In genomic region chr18:3216987-3217386, GRCh38 we compare ENCODE assay signal across 33 cellular contexts. TPM values are rescaled to one million over a fixed set of nuclear protein-coding genes. Genes with fewer than 3 reads are reported as not detected.
DNase-seq lines count a peak whose midpoint lies in the region; ATAC-seq, FAIRE-seq and TF ChIP-seq lines count a peak whose summit lies in the region.
"Had no signal": no experiment of that assay in that cellular context is flagged by ENCODE, and none has a peak within 500 bp of the region (broad histone marks: within the 10 kb centered on the region; RNA-seq: fewer than 3 reads in every experiment).

No MANE protein-coding gene starts in this region.

- POLR2A ChIA-PET in K562 (lab: Yijun Ruan, JAX): interaction anchor here (0.8 to 1.2 kb wide), 3 partner anchors 9 to 34 kb away, joined by 3 read pairs; no protein-coding TSS in a partner anchor

- CTCF ChIA-PET in Calu3 (lab: Charles Lee): no interaction called here
- CTCF ChIA-PET in K562 (lab: Yijun Ruan, JAX; ENCODE audit: low intra/inter-chr PET ratio): no interaction called here

- no peaks in the 10 kb centered on the region for H3K9me1 ChIP-seq in K562 (ENCODE audit: control insufficient read depth, insufficient read depth, low read length)

- H3K27me3 ChIP-seq in K562 (ENCODE audit: control insufficient read depth in 2 of 2, insufficient read depth in 2 of 2, low read length in 2 of 2) (no peaks in the 10 kb centered on the region), liver (ENCODE audit: control insufficient read depth in 4 of 4, insufficient read depth in 4 of 4, low read length in 3 of 4) (no peaks in the 10 kb centered on the region), skeletal muscle tissue (ENCODE audit: control insufficient read depth in 3 of 3, insufficient read depth in 3 of 3, low read length in 3 of 3) (no peaks in the 10 kb centered on the region)
- H3K27me3 ChIP-seq: dorsolateral prefrontal cortex, MG63, neutrophil, thyroid gland had no signal

- peaks cover 35% of the 10 kb centered on the region for H3K4me1 Mint-ChIP-seq in Calu3 (ENCODE audit: low read depth, unreplicated experiment)
- H3K4me1 Mint-ChIP-seq: naive B cell had no signal

- H3K9me3 ChIP-seq in K562 (replicated peaks; ENCODE audit: control insufficient read depth, insufficient read depth, low read depth, low read length) (no peaks in the 10 kb centered on the region), liver (ENCODE audit: control insufficient read depth in 4 of 4, low read length in 3 of 4) (no peaks in the 10 kb centered on the region), skeletal muscle tissue (ENCODE audit: control insufficient read depth in 3 of 3, low read length in 3 of 3) (no peaks in the 10 kb centered on the region)
- H3K9me3 ChIP-seq: MG63, neutrophil, prostate gland, thyroid gland had no signal

- BruUV-seq in Calu3 (replicated peaks; lab: Mats Ljungman, UMichigan) (no TSS peak), K562 (replicated peaks; lab: Mats Ljungman, UMichigan) (no TSS peak)

- H3K27me3 Mint-ChIP-seq in Calu3 (ENCODE audit: unreplicated experiment): no peaks in the 10 kb centered on the region
- H3K27me3 Mint-ChIP-seq: activated CD4-positive, alpha-beta T cell treated with anti-CD3 and anti-CD28 coated beads, Interleukin-2, amount 10 ng/mL, durations not matched to agents 7 days and 5 days; activated CD8-positive, alpha-beta memory T cell treated with anti-CD3 and anti-CD28 coated beads, Interleukin-2, amount 10 ng/mL, durations not matched to agents 7 days and 5 days; naive B cell had no signal

- H3K36me3 ChIP-seq in K562 (ENCODE audit: control insufficient read depth, insufficient read depth, low read length) (no peaks in the 10 kb centered on the region; the same call in 2 of the 3 replicates), liver (ENCODE audit: control insufficient read depth in 4 of 4, insufficient read depth in 3 of 4, low read depth in 1 of 4, low read length in 3 of 4) (peaks cover 0 to 3% (median 1%) of the 10 kb centered on the region in 4 donors), skeletal muscle tissue (ENCODE audit: control insufficient read depth in 3 of 3, insufficient read depth in 3 of 3, low read length in 3 of 3) (peaks cover 20 to 31% (median 29%) of the 10 kb centered on the region in 3 donors)
- H3K36me3 ChIP-seq: MG63, prostate gland, thyroid gland had no signal

- peaks cover 12% of the 10 kb centered on the region for H3K36me3 Mint-ChIP-seq in Calu3 (ENCODE audit: insufficient read depth, unreplicated experiment)
- H3K36me3 Mint-ChIP-seq: activated CD8-positive, alpha-beta memory T cell treated with anti-CD3 and anti-CD28 coated beads, Interleukin-2, amount 10 ng/mL, durations not matched to agents 7 days and 5 days; WTC11 had no signal

- H3K4me2 ChIP-seq in K562 (ENCODE audit: insufficient read depth, low read length): no peak overlapping the region

- WGBS in K562 (ENCODE audit: insufficient coverage, low coverage, missing lambda C conversion rate): 51% methylated on average over 5 of the region's 5 CpGs
- WGBS in liver: 76% methylated on average over 5 of the region's 5 CpGs

- H3K4me1 ChIP-seq in K562 (replicated peaks in 1 of 2; ENCODE audit: control insufficient read depth in 2 of 2, insufficient read depth in 2 of 2, low read length in 2 of 2) (peaks cover 12 to 31% of the 10 kb centered on the region in 2 experiments), liver (ENCODE audit: control insufficient read depth in 4 of 4, insufficient read depth in 4 of 4, low read length in 3 of 4) (peaks cover 0 to 11% (median 4%) of the 10 kb centered on the region in 4 donors), skeletal muscle tissue (ENCODE audit: control insufficient read depth in 3 of 3, insufficient read depth in 3 of 3, low read length in 3 of 3) (peaks cover 44 to 55% (median 53%) of the 10 kb centered on the region in 3 donors)
- H3K4me1 ChIP-seq: prostate gland had no signal

- no peak for TF ChIP-seq EP300 in K562 (IDR thresholded peaks at IDR 0.05; ENCODE audit: low read length)

- H2AFZ ChIP-seq in K562 (ENCODE audit: low read depth, low read length): peak overlapping the region; percentile 59

- TF ChIP-seq RAD21 in K562 (CRISPR knock-in tag; conservative IDR thresholded peaks at IDR 0.05 in 1 of 2, IDR thresholded peaks at IDR 0.05 in 1 of 2): no peak
- peak in 1 of 2 donors; percentile 5 for TF ChIP-seq RAD21 in liver (IDR thresholded peaks at IDR 0.05)

- no peak for TF ChIP-seq POLR2A in K562 (conservative IDR thresholded peaks at IDR 0.05)

- in situ Hi-C loops in K562 (cut with MboI): no loop called here

- TF ChIP-seq CTCF in Calu3 (IDR thresholded peaks at IDR 0.05; ENCODE audit: unreplicated experiment): no peak
- no peak for TF ChIP-seq CTCF in K562 (IDR thresholded peaks at IDR 0.05 in 2 of 3, conservative IDR thresholded peaks at IDR 0.05 in 1 of 3; ENCODE audit: insufficient read depth in 2 of 3, low read depth in 1 of 3, low read length in 3 of 3)
- TF ChIP-seq CTCF in liver (IDR thresholded peaks at IDR 0.05; ENCODE audit: low read depth, low read length, missing input control): no peak

- H4K20me1 ChIP-seq in K562 (replicated peaks; ENCODE audit: control insufficient read depth, insufficient read depth, low read length): no peaks in the 10 kb centered on the region

- H3K27ac Mint-ChIP-seq in Calu3 (ENCODE audit: unreplicated experiment): peak overlapping the region; percentile 97
- H3K27ac Mint-ChIP-seq: activated CD4-positive, alpha-beta T cell treated with anti-CD3 and anti-CD28 coated beads, Interleukin-2, amount 10 ng/mL, durations not matched to agents 7 days and 5 days; activated CD8-positive, alpha-beta memory T cell treated with anti-CD3 and anti-CD28 coated beads, Interleukin-2, amount 10 ng/mL, durations not matched to agents 7 days and 5 days; activated T-cell treated with anti-CD3 and anti-CD28 coated beads, Interleukin-2, amount 50 U/mL, for 72 hours; WTC11 had no signal

- intact Hi-C loops in Calu3 (cut with micrococcal nuclease; ENCODE audit: unreplicated experiment): no loop called here
- intact Hi-C loops in K562 (cut with micrococcal nuclease): no loop called here

- H3K27ac ChIP-seq in K562 (ENCODE audit: extremely low read depth, low read depth, low read length) (no peak overlapping the region), liver (ENCODE audit: low read depth in 1 of 2, low read length in 2 of 2) (peak overlapping the region in 1 of 2 donors; percentile 4), skeletal muscle tissue (ENCODE audit: low read depth, low read length) (peak overlapping the region; percentile 98)
- H3K27ac ChIP-seq: neutrophil, prostate gland, skin epidermis, thyroid gland had no signal

- ATAC-seq in K562: no peak
- ATAC-seq in HG03457 (IDR thresholded peaks at IDR 0.05; ENCODE audit: unreplicated experiment): no peak
- ATAC-seq: activated CD8-positive, alpha-beta memory T cell treated with anti-CD3 and anti-CD28 coated beads, Interleukin-2, amount 10 ng/mL, durations not matched to agents 7 days and 5 days; activated T-cell treated with anti-CD3 and anti-CD28 coated beads, Interleukin-2, amount 50 U/mL, for 72 hours; GM12878; stimulated activated naive CD8-positive, alpha-beta T cell treated with anti-CD3 and anti-CD28 coated beads, Interleukin-15, Interleukin-2, amounts not matched to agents 100 U/mL and 50 U/mL, for 24 hours; WTC11 had no signal

- H3K79me2 ChIP-seq in K562 (ENCODE audit: control insufficient read depth, insufficient read depth, low read length): no peaks in the 10 kb centered on the region

- peaks cover 4% of the 10 kb centered on the region for H3K9me3 Mint-ChIP-seq in Calu3 (ENCODE audit: low read depth, unreplicated experiment)
- H3K9me3 Mint-ChIP-seq: activated CD4-positive, alpha-beta T cell treated with anti-CD3 and anti-CD28 coated beads, Interleukin-2, amount 10 ng/mL, durations not matched to agents 7 days and 5 days; activated T-cell treated with anti-CD3 and anti-CD28 coated beads, Interleukin-2, amount 50 U/mL, for 72 hours; immature natural killer cell had no signal

- no peak for FAIRE-seq in K562 (lab: Jason Lieb, UNC)
- FAIRE-seq: frontal cortex, GM12878, H54 had no signal

- no peak for DNase-seq in Calu3
- no peak for DNase-seq in K562 (ENCODE audit: extremely low read depth in 1 of 4, low spot score in 3 of 4)
- DNase-seq in NCI-H1092 treated with DMSO at 0.1 percent for 48 hours (lab: John Stamatoyannopoulos, UW): no peak
- no peak for DNase-seq in superior temporal gyrus (ENCODE audit: extremely low spot score)
- DNase-seq: activated CD4-positive, alpha-beta T cell treated with anti-CD3 and anti-CD28 coated beads, Interleukin-2, amount 10 ng/mL, durations not matched to agents 7 days and 5 days; activated CD8-positive, alpha-beta memory T cell treated with anti-CD3 and anti-CD28 coated beads, Interleukin-2, amount 10 ng/mL, durations not matched to agents 7 days and 5 days; activated naive CD4-positive, alpha-beta T cell; activated T-cell treated with anti-CD3 and anti-CD28 coated beads, Interleukin-2, amount 50 U/mL, for 72 hours; cerebellar nuclear complex; dorsolateral prefrontal cortex; EL; hypothalamus; immature natural killer cell; KG1; MG63; naive B cell; NCI-H1930; NCI-H2171 treated with DMSO at 0.1 percent for 48 hours; NCI-H510A treated with DMSO at 0.1 percent for 48 hours; stimulated activated naive CD8-positive, alpha-beta T cell treated with anti-CD3 and anti-CD28 coated beads, Interleukin-15, Interleukin-2, amounts not matched to agents 100 U/mL and 50 U/mL, for 24 hours; T-helper 1 cell; thyroid gland had no signal

- H3K9ac ChIP-seq in K562 (ENCODE audit: insufficient read depth in 1 of 2, low read depth in 2 of 2, low read length in 2 of 2) (no peak overlapping the region), liver (ENCODE audit: low read depth in 1 of 2, low read length in 2 of 2) (no peak overlapping the region), skeletal muscle tissue (ENCODE audit: low read depth in 1 of 3, low read length in 3 of 3) (peak overlapping the region in 2 of 3 donors; percentile 26 to 95)

- H3K4me3 Mint-ChIP-seq in Calu3 (ENCODE audit: low read depth, unreplicated experiment): peak overlapping the region; percentile 4
- H3K4me3 Mint-ChIP-seq: activated CD4-positive, alpha-beta T cell treated with anti-CD3 and anti-CD28 coated beads, Interleukin-2, amount 10 ng/mL, durations not matched to agents 7 days and 5 days; activated CD8-positive, alpha-beta memory T cell treated with anti-CD3 and anti-CD28 coated beads, Interleukin-2, amount 10 ng/mL, durations not matched to agents 7 days and 5 days; activated T-cell treated with anti-CD3 and anti-CD28 coated beads, Interleukin-2, amount 50 U/mL, for 72 hours; immature natural killer cell; naive B cell; WTC11 had no signal

- no peak overlapping the region for H3K4me3 ChIP-seq in K562
- H3K4me3 ChIP-seq in liver (ENCODE audit: low read depth in 1 of 3, low read length in 3 of 3): peak overlapping the region in 1 of 3 donors; percentile 28
- peak overlapping the region; percentile 71 to 93 (median 77) for H3K4me3 ChIP-seq in skeletal muscle tissue (ENCODE audit: low read length in 3 of 3)
- H3K4me3 ChIP-seq: dorsolateral prefrontal cortex, GM12878, MG63, prostate gland, skin epidermis, thyroid gland had no signal

RNA-seq across cellular contexts. Expression of gene MYOM1, which starts 2.8 kb away (rescaled TPM):
- total RNA-seq in Calu3 (2022) (16.5 and 20.4 TPM in 2 replicates), K562 (2014; rRNA removed) (0.41 and 0.59 TPM in 2 replicates), K562 (2014; rRNA removed; fragmentation: Illumina TruSeq; extraction: Trizol) (0.22 and 0.29 TPM in 2 replicates), K562 (2015; rRNA removed; fragmentation: Illumina TruSeq; extraction: Trizol) (0.47 and 0.64 TPM in 2 replicates), K562 (2021) (0.29 and 0.35 TPM in 2 replicates), liver (10 to 100 TPM; 10.1 to 48.4 TPM), skeletal muscle tissue (661 TPM)
- total RNA-seq in K562 (2011; cell fraction: chromatin; rRNA removed; ENCODE audit: low replicate concordance): 0.44 and 1.2 TPM in 2 replicates
- 0.17 and 0.26 TPM in 2 replicates for total RNA-seq in K562 (2011; cell fraction: nucleolus; rRNA removed)
- 0.15 and 0.29 TPM in 2 replicates for total RNA-seq in K562 (2011; cell fraction: nucleoplasm; rRNA removed)
- polyA plus RNA-seq in K562 (2011; rRNA removed) (0.06 and 0.16 TPM in 2 replicates), K562 (2014; fragmentation: Illumina TruSeq; extraction: Trizol) (0.25 and 0.71 TPM in 2 replicates), K562 (2014; fragmentation: Nextera tagmentation; extraction: Ambion mirVana) (under 1 TPM; 0.01 to 0.03 TPM), K562 (2014; rRNA removed) (0.32 and 0.62 TPM in 2 replicates), liver (10 to 100 TPM; 21.1 to 21.6 TPM)
- 0.06 and 0.15 TPM in 2 replicates for polyA plus RNA-seq in K562 (2011; cell fraction: cytosol; rRNA removed)
- polyA plus RNA-seq in K562 (2011; cell fraction: nucleus; rRNA removed): 0.26 and 0.32 TPM in 2 replicates
- polyA plus RNA-seq in K562 (2012): 0.44 and 1.8 TPM in 2 replicates
- 0.25 and 0.30 TPM in 2 replicates for polyA minus RNA-seq in K562 (2011; rRNA and poly(A)+ RNA removed)
- 0.18 and 0.19 TPM in 2 replicates for polyA minus RNA-seq in K562 (2011; cell fraction: cytosol; rRNA and poly(A)+ RNA removed)
- polyA minus RNA-seq in K562 (2011; cell fraction: nucleus; rRNA and poly(A)+ RNA removed): 0.13 and 0.33 TPM in 2 replicates
- total RNA-seq: RPMI7951 had no signal

RNA-seq across cellular contexts. Expression of gene MYL12A, which starts 30.6 kb away (rescaled TPM):
- 428 and 464 TPM in 2 replicates for total RNA-seq in Calu3 (2022)
- 123 and 212 TPM in 2 replicates for total RNA-seq in K562 (2011; cell fraction: chromatin; rRNA removed; ENCODE audit: low replicate concordance)
- total RNA-seq in K562 (2011; cell fraction: nucleolus; rRNA removed): 138 and 168 TPM in 2 replicates
- total RNA-seq in K562 (2011; cell fraction: nucleoplasm; rRNA removed): 206 and 258 TPM in 2 replicates
- total RNA-seq in K562 (2014; rRNA removed): 426 and 468 TPM in 2 replicates
- 562 and 622 TPM in 2 replicates for total RNA-seq in K562 (2014; rRNA removed; fragmentation: Illumina TruSeq; extraction: Trizol)
- 508 and 559 TPM in 2 replicates for total RNA-seq in K562 (2015; rRNA removed; fragmentation: Illumina TruSeq; extraction: Trizol)
- total RNA-seq in K562 (2021): 308 TPM in 2 replicates
- polyA plus RNA-seq in K562 (2011; rRNA removed): 714 and 790 TPM in 2 replicates
- 163 and 438 TPM in 2 replicates for polyA plus RNA-seq in K562 (2011; cell fraction: cytosol; rRNA removed)
- 127 and 293 TPM in 2 replicates for polyA plus RNA-seq in K562 (2011; cell fraction: nucleus; rRNA removed)
- polyA plus RNA-seq in K562 (2012): 525 and 687 TPM in 2 replicates
- 471 and 510 TPM in 2 replicates for polyA plus RNA-seq in K562 (2014; fragmentation: Illumina TruSeq; extraction: Trizol)
- 1,000 to 10,000 TPM in 1 of 2 experiments, 100 to 1,000 TPM in 1; 837 to 1,031 TPM for polyA plus RNA-seq in K562 (2014; fragmentation: Nextera tagmentation; extraction: Ambion mirVana)
- 365 and 466 TPM in 2 replicates for polyA plus RNA-seq in K562 (2014; rRNA removed)
- polyA minus RNA-seq in K562 (2011; rRNA and poly(A)+ RNA removed): 571 and 811 TPM in 2 replicates
- 177 and 220 TPM in 2 replicates for polyA minus RNA-seq in K562 (2011; cell fraction: cytosol; rRNA and poly(A)+ RNA removed)
- 135 and 263 TPM in 2 replicates for polyA minus RNA-seq in K562 (2011; cell fraction: nucleus; rRNA and poly(A)+ RNA removed)
- total RNA-seq in liver: 100 to 1,000 TPM; 158 to 178 TPM
- 100 to 1,000 TPM; 181 to 314 TPM for polyA plus RNA-seq in liver
- total RNA-seq in skeletal muscle tissue: 694 TPM

RNA-seq across cellular contexts. Expression of gene MYL12B, which starts 44.9 kb away (rescaled TPM):
- total RNA-seq in Calu3 (2022) (523 and 564 TPM in 2 replicates), K562 (2014; rRNA removed) (220 and 238 TPM in 2 replicates), K562 (2014; rRNA removed; fragmentation: Illumina TruSeq; extraction: Trizol) (478 and 512 TPM in 2 replicates), K562 (2015; rRNA removed; fragmentation: Illumina TruSeq; extraction: Trizol) (357 and 396 TPM in 2 replicates), K562 (2021) (242 and 256 TPM in 2 replicates), liver (100 to 1,000 TPM; 106 to 111 TPM), skeletal muscle tissue (178 TPM)
- total RNA-seq in K562 (2011; cell fraction: chromatin; rRNA removed; ENCODE audit: low replicate concordance): 18.4 and 30.7 TPM in 2 replicates
- total RNA-seq in K562 (2011; cell fraction: nucleolus; rRNA removed): 35.7 and 36.0 TPM in 2 replicates
- total RNA-seq in K562 (2011; cell fraction: nucleoplasm; rRNA removed): 40.3 and 46.9 TPM in 2 replicates
- polyA plus RNA-seq in K562 (2011; rRNA removed) (531 and 554 TPM in 2 replicates), K562 (2014; fragmentation: Illumina TruSeq; extraction: Trizol) (451 and 463 TPM in 2 replicates), K562 (2014; fragmentation: Nextera tagmentation; extraction: Ambion mirVana) (100 to 1,000 TPM; 913 to 995 TPM), K562 (2014; rRNA removed) (270 and 274 TPM in 2 replicates), liver (100 to 1,000 TPM; 200 to 303 TPM)
- polyA plus RNA-seq in K562 (2011; cell fraction: cytosol; rRNA removed): 196 and 355 TPM in 2 replicates
- 72.1 and 160 TPM in 2 replicates for polyA plus RNA-seq in K562 (2011; cell fraction: nucleus; rRNA removed)
- 338 and 426 TPM in 2 replicates for polyA plus RNA-seq in K562 (2012)
- polyA minus RNA-seq in K562 (2011; rRNA and poly(A)+ RNA removed): 343 and 432 TPM in 2 replicates
- 128 and 163 TPM in 2 replicates for polyA minus RNA-seq in K562 (2011; cell fraction: cytosol; rRNA and poly(A)+ RNA removed)
- 25.4 and 59.0 TPM in 2 replicates for polyA minus RNA-seq in K562 (2011; cell fraction: nucleus; rRNA and poly(A)+ RNA removed)

Comparison
In these comparisons a context has a peak if more than half of its experiments do, and no peak if none do; other contexts are left out.
1. H3K9ac ChIP-seq: peak in skeletal muscle tissue (2 of 3); none in K562 (0 of 2) and liver (0 of 2).
2. RNA of gene MYOM1, which starts 2.8 kb away (total RNA-seq): 661 TPM in skeletal muscle tissue (single experiment); 10.1 to 48.4 TPM in liver, 16.5 to 20.4 TPM in Calu3 and 0.15 to 1.2 TPM in K562; every median in the first group is over 10 times any median in the second.